In the genomic region with DNA sequence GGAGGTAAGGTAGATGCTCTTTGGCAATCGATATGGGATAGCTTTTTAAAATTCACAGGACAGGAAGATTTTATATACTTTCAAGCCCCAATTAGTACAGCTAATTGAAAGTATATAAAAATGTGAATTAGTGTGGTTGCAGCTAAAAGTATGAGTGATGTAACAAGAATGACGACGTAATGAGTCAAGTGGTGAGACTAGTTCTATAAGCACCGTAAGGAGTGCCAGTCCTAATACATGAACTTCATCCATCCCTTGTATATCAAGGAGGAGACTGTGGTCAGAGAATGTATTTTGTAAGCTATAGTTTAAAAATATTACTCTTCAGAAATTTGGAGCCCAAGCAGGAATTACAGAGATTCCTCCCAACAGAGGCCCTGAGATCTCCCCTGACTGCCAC, we compare ENCODE assay signal across 32 cellular contexts. TPM values are rescaled to one million over a fixed set of nuclear protein-coding genes. Genes with fewer than 3 reads are reported as not detected.
DNase-seq lines count a peak whose midpoint lies in the region; ATAC-seq and TF ChIP-seq lines count a peak whose summit lies in the region.
"Had no signal": no experiment of that assay in that cellular context is flagged by ENCODE, and none has a peak within 500 bp of the region (broad histone marks: within the 10 kb centered on the region; RNA-seq: fewer than 3 reads in every experiment).

No MANE protein-coding gene starts in this region.

- H3K9me3 Mint-ChIP-seq in HFFc6 = no peaks in the 10 kb centered on the region
- H3K9me3 Mint-ChIP-seq: activated CD4-positive, alpha-beta memory T cell treated with anti-CD3 and anti-CD28 coated beads, Interleukin-2, amount 10 ng/mL, durations not matched to agents 7 days and 5 days; activated naive CD4-positive, alpha-beta T cell treated with anti-CD3 and anti-CD28 coated beads, Interleukin-2, amount 50 U/mL, for 24 hours; natural killer cell; T-helper 1 cell treated with Interleukin-12 subunit alpha and Interleukin-12 subunit beta and Interleukin-4 antibody, amounts not matched to agents 30 μg/mL and 1 μg/mL, for 36 hours had no signal

- ATAC-seq in T-helper 17 cell (no peak), gastroesophageal sphincter (no peak), HG02610 (IDR thresholded peaks at IDR 0.05; ENCODE audit: unreplicated experiment) (no peak), GM19023 (IDR thresholded peaks at IDR 0.05; ENCODE audit: unreplicated experiment) (no peak)
- ATAC-seq: K562, left colon, mucosa of descending colon, natural killer cell, SK-N-SH treated with all-trans-retinoic acid at 6 μM for 48 hours had no signal

- no peak for TF ChIP-seq POLR2A in gastroesophageal sphincter (IDR thresholded peaks at IDR 0.05)

- TF ChIP-seq CTCF in HFFc6 (IDR thresholded peaks at IDR 0.05) = no peak
- TF ChIP-seq CTCF in fibroblast of lung (conservative IDR thresholded peaks at IDR 0.05 in 1 of 2, IDR thresholded peaks at IDR 0.05 in 1 of 2; ENCODE audit: low read depth in 1 of 2, low read length in 2 of 2) = no peak
- no peak for TF ChIP-seq CTCF in gastroesophageal sphincter (IDR thresholded peaks at IDR 0.05)

- no peak overlapping the region for H3K4me3 ChIP-seq in fibroblast of lung (replicated peaks in 1 of 4; ENCODE audit: control extremely low read depth in 1 of 4, insufficient read depth in 1 of 4, low read depth in 3 of 4, low read length in 4 of 4)
- no peak overlapping the region for H3K4me3 ChIP-seq in gastroesophageal sphincter
- H3K4me3 ChIP-seq: BLaER1 treated with 17β-estradiol and CSF1 and Interleukin-3, amounts not matched to agents 10 nM and 100 nM; colonic mucosa; K562; mucosa of descending colon; tibial nerve had no signal

- H3K4me1 Mint-ChIP-seq in HFFc6 (ENCODE audit: low read depth) (peaks cover 11% of the 10 kb centered on the region), T-helper 17 cell (no peaks in the 10 kb centered on the region)
- H3K4me1 Mint-ChIP-seq: activated CD4-positive, alpha-beta memory T cell treated with anti-CD3 and anti-CD28 coated beads, Interleukin-2, amount 10 ng/mL, durations not matched to agents 7 days and 5 days; activated naive CD4-positive, alpha-beta T cell treated with anti-CD3 and anti-CD28 coated beads, Interleukin-2, amount 50 U/mL, for 24 hours; natural killer cell had no signal

- no peak overlapping the region for H3K4me2 ChIP-seq in fibroblast of lung (ENCODE audit: extremely low read depth, insufficient read depth, low read length)

- no peak overlapping the region for H3K4me3 Mint-ChIP-seq in HFFc6
- no peak overlapping the region for H3K4me3 Mint-ChIP-seq in T-helper 17 cell
- H3K4me3 Mint-ChIP-seq: activated CD4-positive, alpha-beta memory T cell treated with anti-CD3 and anti-CD28 coated beads, Interleukin-2, amount 10 ng/mL, durations not matched to agents 7 days and 5 days; activated naive CD4-positive, alpha-beta T cell treated with anti-CD3 and anti-CD28 coated beads, Interleukin-2, amount 50 U/mL, for 24 hours; natural killer cell; T-helper 1 cell treated with Interleukin-12 subunit alpha and Interleukin-12 subunit beta and Interleukin-4 antibody, amounts not matched to agents 30 μg/mL and 1 μg/mL, for 36 hours had no signal

- peaks cover 1% of the 10 kb centered on the region for H3K36me3 ChIP-seq in fibroblast of lung (ENCODE audit: control insufficient read depth, insufficient read depth, low read length)
- H3K36me3 ChIP-seq in gastroesophageal sphincter = peaks cover 0 to 57% of the 10 kb centered on the region in 2 donors
- H3K36me3 ChIP-seq: colonic mucosa had no signal

- no peak for TF ChIP-seq EP300 in gastroesophageal sphincter (IDR thresholded peaks at IDR 0.05)

- no peaks in the 10 kb centered on the region for H3K79me2 ChIP-seq in fibroblast of lung (ENCODE audit: control insufficient read depth, insufficient read depth, low read length)

- DNase-seq in EL (peak; percentile 45), HFFc6 (peak; percentile 8), T-helper 17 cell (no peak), fibroblast of lung (ENCODE audit: low read depth in 2 of 2) (peak; percentile 14 to 29), foreskin melanocyte (no peak)
- DNase-seq: activated CD4-positive, alpha-beta memory T cell treated with anti-CD3 and anti-CD28 coated beads, Interleukin-2, amount 10 ng/mL, durations not matched to agents 7 days and 5 days; activated CD8-positive, alpha-beta memory T cell treated with anti-CD3 and anti-CD28 coated beads, Interleukin-2, amount 50 U/mL, for 4 hours; aorta; colonic mucosa; DMS153; effector CD4-positive, alpha-beta T cell; erythroblast; hippocampal formation; left colon; MM.1S; mucosa of descending colon; natural killer cell; NCI-H1417; NCI-H2029 treated with DMSO at 0.1 percent for 48 hours; NCI-H524 treated with DMSO at 0.1 percent for 48 hours; OCI-M1; Right ventricle myocardium superior; stimulated activated CD4-positive, alpha-beta T cell treated with anti-CD3 and anti-CD28 coated beads, Interleukin-4, amount 100 ng/mL, for 24 hours had no signal

- H3K27me3 Mint-ChIP-seq in HFFc6 (ENCODE audit: insufficient read depth) (no peaks in the 10 kb centered on the region; the same call in 1 of the 2 replicates), T-helper 17 cell (no peaks in the 10 kb centered on the region)
- H3K27me3 Mint-ChIP-seq: activated CD4-positive, alpha-beta memory T cell treated with anti-CD3 and anti-CD28 coated beads, Interleukin-2, amount 10 ng/mL, durations not matched to agents 7 days and 5 days; activated naive CD4-positive, alpha-beta T cell treated with anti-CD3 and anti-CD28 coated beads, Interleukin-2, amount 50 U/mL, for 24 hours had no signal

- 86 to 95% methylated on average over 3 to 4 of the region's 4 CpGs for WGBS in gastroesophageal sphincter (ENCODE audit: low coverage in 1 of 2), 2 donors

- no peak overlapping the region for H2AFZ ChIP-seq in fibroblast of lung (ENCODE audit: low read length)

- H3K36me3 Mint-ChIP-seq in HFFc6 (ENCODE audit: low read depth) = peaks cover 16% of the 10 kb centered on the region
- H3K36me3 Mint-ChIP-seq in T-helper 17 cell (ENCODE audit: low read depth) = peaks cover 10% of the 10 kb centered on the region

- H3K27ac ChIP-seq in fibroblast of lung (ENCODE audit: insufficient read depth, low read length) = no peak overlapping the region
- H3K27ac ChIP-seq in gastroesophageal sphincter = no peak overlapping the region
- H3K27ac ChIP-seq: BLaER1 treated with 17β-estradiol and CSF1 and Interleukin-3, amounts not matched to agents 10 nM and 100 nM; colonic mucosa; tibial nerve had no signal

- H3K4me1 ChIP-seq in fibroblast of lung (ENCODE audit: control insufficient read depth, extremely low read depth, insufficient read depth, low read length) (no peaks in the 10 kb centered on the region), gastroesophageal sphincter (no peaks in the 10 kb centered on the region)
- H3K4me1 ChIP-seq: colonic mucosa, tibial nerve had no signal

- no peaks in the 10 kb centered on the region for H3K9me3 ChIP-seq in T-helper 17 cell (ENCODE audit: control insufficient read depth, low read length, poor library complexity, severe bottlenecking)
- H3K9me3 ChIP-seq in fibroblast of lung (ENCODE audit: control insufficient read depth, insufficient read depth, low read depth, low read length) = no peaks in the 10 kb centered on the region
- H3K9me3 ChIP-seq in gastroesophageal sphincter = no peaks in the 10 kb centered on the region
- H3K9me3 ChIP-seq: BLaER1 treated with 17β-estradiol and CSF1 and Interleukin-3, amounts not matched to agents 10 nM and 100 nM; colonic mucosa; mucosa of descending colon; tibial nerve had no signal

- H3K9ac ChIP-seq in fibroblast of lung (ENCODE audit: insufficient read depth, low read length) = no peak overlapping the region
- H3K9ac ChIP-seq: BLaER1 treated with 17β-estradiol and CSF1 and Interleukin-3, amounts not matched to agents 10 nM and 100 nM had no signal

- no peak overlapping the region for H3K27ac Mint-ChIP-seq in HFFc6
- H3K27ac Mint-ChIP-seq in T-helper 17 cell = peak overlapping the region; percentile 2
- H3K27ac Mint-ChIP-seq: activated CD4-positive, alpha-beta memory T cell treated with anti-CD3 and anti-CD28 coated beads, Interleukin-2, amount 10 ng/mL, durations not matched to agents 7 days and 5 days; activated naive CD4-positive, alpha-beta T cell treated with anti-CD3 and anti-CD28 coated beads, Interleukin-2, amount 50 U/mL, for 24 hours; natural killer cell; T-helper 1 cell treated with Interleukin-12 subunit alpha and Interleukin-12 subunit beta and Interleukin-4 antibody, amounts not matched to agents 30 μg/mL and 1 μg/mL, for 36 hours had no signal

- H4K20me1 ChIP-seq in fibroblast of lung (ENCODE audit: control insufficient read depth, extremely low read depth, insufficient read depth, low read length) = no peaks in the 10 kb centered on the region
- H4K20me1 ChIP-seq: BLaER1 treated with 17β-estradiol and CSF1 and Interleukin-3, amounts not matched to agents 10 nM and 100 nM had no signal

- H3K27me3 ChIP-seq in fibroblast of lung (ENCODE audit: control insufficient read depth, insufficient read depth, low read length) (no peaks in the 10 kb centered on the region), gastroesophageal sphincter (no peaks in the 10 kb centered on the region)
- H3K27me3 ChIP-seq: BLaER1 treated with 17β-estradiol and CSF1 and Interleukin-3, amounts not matched to agents 10 nM and 100 nM; colonic mucosa; tibial nerve had no signal

RNA-seq across cellular contexts. Expression of gene DNAJC27, which starts 25.8 kb away (rescaled TPM):
- total RNA-seq in HFFc6 (2021; fragmentation: NEBNext Ultra II Directional; extraction: Animal tissue kit (Norgen Biotek cat#: 25700)) = 1 to 10 TPM; 2.8 to 3.9 (median 3.6) TPM
- total RNA-seq in T-helper 17 cell = 10 to 100 TPM; 15.7 to 19.2 TPM
- 5.1 and 7.3 TPM in 2 replicates for total RNA-seq in fibroblast of lung
- 3.6 and 5.0 TPM in 2 replicates for polyA plus RNA-seq in fibroblast of lung
- 1.6 and 1.9 TPM in 2 replicates for polyA plus RNA-seq in fibroblast of lung (2012)
- 1.4 and 1.5 TPM in 2 replicates for polyA minus RNA-seq in fibroblast of lung (ENCODE audit: low replicate concordance)
- total RNA-seq in gastroesophageal sphincter = 10 to 100 TPM in 1 of 4 donors, 1 to 10 TPM in 3; 7.1 to 14.2 (median 8.6) TPM

RNA-seq across cellular contexts. Expression of gene ADCY3, which starts 25.9 kb away (rescaled TPM):
- total RNA-seq in HFFc6 (2021; fragmentation: NEBNext Ultra II Directional; extraction: Animal tissue kit (Norgen Biotek cat#: 25700)) = 10 to 100 TPM; 54.4 to 80.7 (median 72.0) TPM
- total RNA-seq in T-helper 17 cell = 10 to 100 TPM; 40.7 to 59.3 TPM
- total RNA-seq in fibroblast of lung = 33.0 and 33.4 TPM in 2 replicates
- polyA plus RNA-seq in fibroblast of lung = 48.4 and 90.2 TPM in 2 replicates
- polyA plus RNA-seq in fibroblast of lung (2012) = 40.2 and 87.4 TPM in 2 replicates
- 235 and 386 TPM in 2 replicates for polyA minus RNA-seq in fibroblast of lung (ENCODE audit: low replicate concordance)
- 10 to 100 TPM; 32.5 to 54.5 (median 39.9) TPM for total RNA-seq in gastroesophageal sphincter

Comparison
In these comparisons a context has a peak if more than half of its experiments do, and no peak if none do; other contexts are left out.
1. DNase-seq: peak in EL (single experiment), HFFc6 (single experiment) and fibroblast of lung (2 of 2); none in T-helper 17 cell (0 of 3) and foreskin melanocyte (single experiment).